8 cellular contexts compared by ENCODE assay signal in genomic region chr3:120147072-120147871, GRCh38. TPM values are rescaled to one million over a fixed set of nuclear protein-coding genes. Genes with fewer than 3 reads are reported as not detected.
DNase-seq lines count a peak whose midpoint lies in the region; ATAC-seq and TF ChIP-seq lines count a peak whose summit lies in the region.

No MANE protein-coding gene starts in this region.

- peak overlapping the region; percentile 54 for H3K27ac ChIP-seq in skeletal muscle tissue (ENCODE audit: low read depth, low read length)

- H3K9me3 ChIP-seq in skeletal muscle tissue (ENCODE audit: control insufficient read depth in 3 of 3, low read length in 3 of 3): no peaks in the 10 kb centered on the region

- ATAC-seq in HG02981 (IDR thresholded peaks at IDR 0.05; ENCODE audit: unreplicated experiment) (peak; percentile 41), GM21529 (IDR thresholded peaks at IDR 0.05; ENCODE audit: unreplicated experiment) (no peak), HG03280 (IDR thresholded peaks at IDR 0.05; ENCODE audit: unreplicated experiment) (no peak)

- no peak overlapping the region for H3K4me3 ChIP-seq in skeletal muscle tissue (ENCODE audit: low read length in 3 of 3)

- no peaks in the 10 kb centered on the region for H3K27me3 ChIP-seq in skeletal muscle tissue (ENCODE audit: control insufficient read depth in 3 of 3, insufficient read depth in 3 of 3, low read length in 3 of 3)

- BruUV-seq in Calu3 (replicated peaks; lab: Mats Ljungman, UMichigan): no TSS peak

- H3K4me1 ChIP-seq in skeletal muscle tissue (ENCODE audit: control insufficient read depth in 3 of 3, insufficient read depth in 3 of 3, low read length in 3 of 3): peaks cover 3 to 10% (median 5%) of the 10 kb centered on the region in 3 donors

- H3K27ac Mint-ChIP-seq in Calu3 (ENCODE audit: unreplicated experiment): peak overlapping the region; percentile 70

- intact Hi-C loops in Calu3 (cut with micrococcal nuclease; ENCODE audit: unreplicated experiment): no loop called here

- no peaks in the 10 kb centered on the region for H3K27me3 Mint-ChIP-seq in Calu3 (ENCODE audit: unreplicated experiment)

- H3K4me1 Mint-ChIP-seq in Calu3 (ENCODE audit: low read depth, unreplicated experiment): peaks cover 58% of the 10 kb centered on the region

- H3K36me3 Mint-ChIP-seq in Calu3 (ENCODE audit: insufficient read depth, unreplicated experiment): peaks cover 6% of the 10 kb centered on the region

- no peaks in the 10 kb centered on the region for H3K9me3 Mint-ChIP-seq in Calu3 (ENCODE audit: low read depth, unreplicated experiment)

- DNase-seq in Calu3 (peak; percentile 57), SW480 (ENCODE audit: low spot score) (peak; percentile 56), RKO (ENCODE audit: low spot score) (no peak)
- peak; percentile 38 for DNase-seq in effector CD4-positive, alpha-beta T cell

- H3K36me3 ChIP-seq in skeletal muscle tissue (ENCODE audit: control insufficient read depth in 3 of 3, insufficient read depth in 3 of 3, low read length in 3 of 3): no peaks in the 10 kb centered on the region

- no peak overlapping the region for H3K9ac ChIP-seq in skeletal muscle tissue (ENCODE audit: low read depth in 1 of 3, low read length in 3 of 3)

- no peak overlapping the region for H3K4me3 Mint-ChIP-seq in Calu3 (ENCODE audit: low read depth, unreplicated experiment)

- CTCF ChIA-PET in Calu3 (lab: Charles Lee): interaction anchor here (0.7 to 3.4 kb wide), 6 partner anchors 12 to 255 kb away, joined by 3 to 17 read pairs (median 6); partner anchors contain the start of gene GSK3B

- TF ChIP-seq CTCF in Calu3 (IDR thresholded peaks at IDR 0.05; ENCODE audit: unreplicated experiment): no peak

RNA-seq across cellular contexts. Expression of gene GSK3B, which starts 53.0 kb away (rescaled TPM):
- total RNA-seq in Calu3 (2022) (45.4 and 48.6 TPM in 2 replicates), skeletal muscle tissue (30.3 TPM)
